In the genomic region with DNA sequence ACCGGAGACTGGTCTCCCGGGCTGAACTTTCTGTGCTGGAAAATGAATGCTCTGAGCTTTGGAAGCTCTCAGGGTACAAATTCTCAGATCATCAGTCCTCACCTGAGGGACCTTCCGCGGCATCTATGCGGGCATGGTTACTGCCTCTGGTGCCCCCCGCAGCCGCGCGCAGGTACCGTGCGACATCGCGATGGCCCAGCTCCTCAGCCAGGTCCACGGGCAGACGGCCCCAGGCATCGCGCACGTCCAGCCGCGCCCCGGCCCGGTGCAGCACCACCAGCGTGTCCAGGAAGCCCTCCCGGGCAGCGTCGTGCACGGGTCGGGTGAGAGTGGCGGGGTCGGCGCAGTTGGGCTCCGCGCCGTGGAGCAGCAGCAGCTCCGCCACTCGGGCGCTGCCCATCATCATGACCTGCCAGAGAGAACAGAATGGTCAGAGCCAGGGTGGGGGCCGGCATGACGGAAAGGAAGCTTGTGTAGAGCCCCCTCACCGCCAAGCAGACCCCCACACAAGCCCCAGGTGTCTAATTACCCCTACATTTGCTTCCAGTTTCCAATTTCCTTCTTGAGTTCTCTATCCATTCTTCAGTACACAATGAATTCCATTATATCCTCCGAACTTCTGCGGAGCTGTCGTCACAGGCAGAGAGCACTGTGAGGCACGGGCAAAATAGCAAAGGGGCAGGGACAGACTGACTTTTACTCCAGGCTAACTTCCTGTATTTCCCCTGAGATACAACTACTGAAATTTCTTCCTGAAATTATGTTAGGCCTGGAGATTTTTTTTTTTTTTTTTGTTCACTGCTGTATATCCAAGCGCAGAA, we compare ENCODE assay signal across 19 cellular contexts. TPM values are rescaled to one million over a fixed set of nuclear protein-coding genes. Genes with fewer than 3 reads are reported as not detected.
DNase-seq lines count a peak whose midpoint lies in the region; ATAC-seq, FAIRE-seq and TF ChIP-seq lines count a peak whose summit lies in the region.
"Had no signal": no experiment of that assay in that cellular context is flagged by ENCODE, and none has a peak within 500 bp of the region (broad histone marks: within the 10 kb centered on the region; RNA-seq: fewer than 3 reads in every experiment).

No MANE protein-coding gene starts in this region.

- no peak overlapping the region for H2BK5ac ChIP-seq in H1 (ENCODE audit: low read depth, low read length)

- no peak overlapping the region for H3K4ac ChIP-seq in H1 (replicated peaks; ENCODE audit: insufficient read length, low read depth, low read length)

- intact Hi-C loops in natural killer cell (cut with micrococcal nuclease), result loop anchor here (10.0 kb wide), 1 partner anchor 86 kb away; no protein-coding TSS in a partner anchor

- no peak overlapping the region for H2AFZ ChIP-seq in H1 (ENCODE audit: low read length)
- H2AFZ ChIP-seq in neural cell (ENCODE audit: low read depth, low read length), result no peak overlapping the region

- H3K9me3 ChIP-seq in H1 (ENCODE audit: insufficient read depth in 2 of 2, low read depth in 1 of 2, low read length in 1 of 2) (0 out of 4 replicates have a peak, but pooled peaks cover 0 to 3% of the 10 kb centered on the region in 2 experiments), neural cell (ENCODE audit: low read length) (peaks cover 7% of the 10 kb centered on the region)

- peaks cover 8% of the 10 kb centered on the region; the same call in 1 of the 2 replicates for H3K23me2 ChIP-seq in H1 (ENCODE audit: low read depth, low read length)

- DNase-seq in GM12891 (ENCODE audit: insufficient read length, low spot score), result no peak
- peak in 1 of 2 experiments; percentile 64 for DNase-seq in H1 (ENCODE audit: low read depth in 1 of 2, low spot score in 2 of 2)
- no peak for DNase-seq in stimulated activated CD4-positive, alpha-beta T cell treated with anti-CD3 and anti-CD28 coated beads, Interleukin-1b, Interleukin-23, amount 100 ng/mL, for 48 hours
- no peak for DNase-seq in middle frontal gyrus (ENCODE audit: extremely low spot score, low spot score)
- DNase-seq in natural killer cell, result no peak
- DNase-seq: activated CD4-positive, CD25-positive, alpha-beta regulatory T cell; effector CD8-positive, alpha-beta T cell; NCI-H1417 treated with DMSO at 0.1 percent for 48 hours; OCI-M1 had no signal

- H2BK120ac ChIP-seq in H1 (replicated peaks; ENCODE audit: low read depth, low read length), result no peak overlapping the region

- no peaks in the 10 kb centered on the region for H3K36me3 Mint-ChIP-seq in natural killer cell

- H3K27me3 ChIP-seq in H1 (replicated peaks in 1 of 4; ENCODE audit: control insufficient read depth in 3 of 4, extremely low read depth in 1 of 4, insufficient read depth in 3 of 4, low read length in 3 of 4), result peaks cover 76 to 98% (median 89%) of the 10 kb centered on the region in 4 experiments
- peaks cover 100% of the 10 kb centered on the region for H3K27me3 ChIP-seq in neural cell (ENCODE audit: insufficient read depth, low read depth, low read length)

- no peak overlapping the region for H3K14ac ChIP-seq in H1 (ENCODE audit: insufficient read length)

- H3K4me3 ChIP-seq in H1 (ENCODE audit: extremely low read depth in 1 of 4, insufficient read depth in 2 of 4, low read depth in 3 of 4, low read length in 4 of 4), result peak overlapping the region in 3 of 4 experiments; percentile 14 to 34 (median 26); a peak in 4 of 8 replicates
- no peak overlapping the region for H3K4me3 ChIP-seq in neural cell (ENCODE audit: low read length)
- H3K4me3 ChIP-seq: BLaER1, GM12878, K562 had no signal

- no peaks in the 10 kb centered on the region for H3K9me2 ChIP-seq in neural cell (ENCODE audit: insufficient read depth, low read length)

- H3K9ac ChIP-seq in H1 (replicated peaks in 1 of 4; ENCODE audit: extremely low read depth in 1 of 4, low read depth in 3 of 4, low read length in 3 of 4) (no peak overlapping the region), neural cell (ENCODE audit: low read length) (no peak overlapping the region)
- H3K9ac ChIP-seq: BLaER1 had no signal

- H2AK5ac ChIP-seq in H1 (ENCODE audit: low read depth, low read length), result no peak overlapping the region

- H2BK20ac ChIP-seq in H1 (ENCODE audit: low read length), result no peak overlapping the region

- no peak overlapping the region for H3K23ac ChIP-seq in H1 (ENCODE audit: insufficient read length)

- TF ChIP-seq RAD21 in H1 (IDR thresholded peaks at IDR 0.05 in 1 of 2, conservative IDR thresholded peaks at IDR 0.05 in 1 of 2; ENCODE audit: low read depth in 2 of 2, low read length in 2 of 2), result no peak
- no peak for TF ChIP-seq RAD21 in neural cell (conservative IDR thresholded peaks at IDR 0.05)

- peak; percentile 9 for FAIRE-seq in GM12891 (lab: Jason Lieb, UNC)
- no peak for FAIRE-seq in H1 (lab: Jason Lieb, UNC)
- FAIRE-seq: bronchial epithelial cell, frontal cortex, GM12878, K562, keratinocyte had no signal

- no peak overlapping the region for H4K5ac ChIP-seq in H1 (ENCODE audit: insufficient read length, low read depth, low read length)

- no peak for TF ChIP-seq POLR2A in GM12891 (IDR thresholded peaks at IDR 0.05; ENCODE audit: low read depth, low read length)
- no peak for TF ChIP-seq POLR2A in H1 (IDR thresholded peaks at IDR 0.05; ENCODE audit: control extremely low read depth in 1 of 2, low read depth in 2 of 2, low read length in 2 of 2)

- H2BK12ac ChIP-seq in H1 (ENCODE audit: low read depth, low read length), result no peak overlapping the region; the same call in 1 of the 2 replicates

- no peak overlapping the region for H3K56ac ChIP-seq in H1 (replicated peaks; ENCODE audit: insufficient read length, low read depth, low read length)

- H3K27ac ChIP-seq in H1 (ENCODE audit: low read depth, low read length) (no peak overlapping the region), neural cell (ENCODE audit: low read length) (no peak overlapping the region)
- H3K27ac ChIP-seq: BLaER1 had no signal

- CTCF ChIA-PET in H1 (lab: Charles Lee; ENCODE audit: partially characterized antibody), result interaction anchor here (0.6 to 7.4 kb wide), 12 partner anchors 12 to 1858 kb away, joined by 3 to 57 read pairs (median 4); a partner anchor contains a TSS

- H3K18ac ChIP-seq in H1 (ENCODE audit: extremely low read depth, low read length), result no peak overlapping the region

- H3F3A ChIP-seq in neural cell (ENCODE audit: insufficient read depth, low read length, poor library complexity, severe bottlenecking), result no peaks in the 10 kb centered on the region

- no peak for TF ChIP-seq EP300 in H1 (IDR thresholded peaks at IDR 0.05; ENCODE audit: borderline replicate concordance in 1 of 2, low read depth in 2 of 2, low read length in 2 of 2)
- no peak for TF ChIP-seq EP300 in neural cell (conservative IDR thresholded peaks at IDR 0.05; ENCODE audit: poor library complexity, severe bottlenecking)

- 3% methylated on average over 45 of the region's 45 CpGs; no CpG with 5 or more reads in 1 of the 2 experiments for WGBS in H1 (ENCODE audit: extremely low coverage in 1 of 2, insufficient coverage in 1 of 2, insufficient read length in 1 of 2, insufficient replicate concordance in 2 of 2, low coverage in 1 of 2, low lambda C conversion rate in 2 of 2, missing lambda C conversion rate in 1 of 2), 2 experiments

- H3K4me2 ChIP-seq in H1 (ENCODE audit: insufficient read depth in 1 of 2, low read depth in 2 of 2, low read length in 2 of 2) (peak overlapping the region; percentile 53 to 61), neural cell (ENCODE audit: low read length) (no peak overlapping the region)
- H3K4me2 ChIP-seq: BLaER1 had no signal

- no peaks in the 10 kb centered on the region for H3K79me2 ChIP-seq in H1 (ENCODE audit: control insufficient read depth in 1 of 2, insufficient read depth in 2 of 2, low read length in 2 of 2)
- no peaks in the 10 kb centered on the region for H3K79me2 ChIP-seq in neural cell (replicated peaks; ENCODE audit: insufficient read depth, low read length)

- H3K4me1 Mint-ChIP-seq in natural killer cell, result peaks cover 31 to 43% of the 10 kb centered on the region in 2 donors

- peaks cover 0 to 8% (median 0%) of the 10 kb centered on the region in 4 experiments; a peak in 2 of 8 replicates for H3K36me3 ChIP-seq in H1 (ENCODE audit: control insufficient read depth in 2 of 4, insufficient read depth in 4 of 4, low read length in 3 of 4)
- H3K36me3 ChIP-seq in neural cell (ENCODE audit: insufficient read depth, low read length), result no peaks in the 10 kb centered on the region

- no peak overlapping the region; the same call in 1 of the 2 replicates for H4K8ac ChIP-seq in H1 (ENCODE audit: extremely low read depth, insufficient read depth, low read length)

- no peak overlapping the region for H4K91ac ChIP-seq in H1 (replicated peaks; ENCODE audit: insufficient read length, low read length)

- H3K4me1 ChIP-seq in H1 (replicated peaks in 1 of 4; ENCODE audit: control insufficient read depth in 3 of 4, insufficient read depth in 4 of 4, low read length in 3 of 4), result peaks cover 11 to 22% (median 12%) of the 10 kb centered on the region in 4 experiments

- POLR2A ChIA-PET in H1 (lab: Charles Lee; ENCODE audit: partially characterized antibody), result interaction anchor here (0.6 to 1.3 kb wide), 4 partner anchors 12 to 168 kb away, joined by 3 to 5 read pairs (median 3); no protein-coding TSS in a partner anchor

- no peak for ATAC-seq in natural killer cell
- ATAC-seq: GM12878, K562 had no signal

- no peaks in the 10 kb centered on the region for H3K79me1 ChIP-seq in H1 (ENCODE audit: low read depth, low read length)

- peaks cover 0 to 8% of the 10 kb centered on the region in 2 donors for H3K9me3 Mint-ChIP-seq in natural killer cell

- peaks cover 15 to 33% of the 10 kb centered on the region in 2 experiments for H4K20me1 ChIP-seq in H1 (replicated peaks in 1 of 2; ENCODE audit: control insufficient read depth in 1 of 2, insufficient read depth in 2 of 2, low read length in 2 of 2)
- no peaks in the 10 kb centered on the region for H4K20me1 ChIP-seq in neural cell (ENCODE audit: insufficient read depth)

- H2BK15ac ChIP-seq in H1 (ENCODE audit: low read length), result no peak overlapping the region

- no peak for TF ChIP-seq CTCF in H1 (IDR thresholded peaks at IDR 0.05; ENCODE audit: control extremely low read depth in 1 of 3, insufficient read depth in 1 of 3, low read depth in 1 of 3, low read length in 3 of 3)
- no peak for TF ChIP-seq CTCF in neural cell (IDR thresholded peaks at IDR 0.05; ENCODE audit: poor library complexity, severe bottlenecking)
- no peak for TF ChIP-seq CTCF in natural killer cell (IDR thresholded peaks at IDR 0.05)

- peaks cover 84 to 95% of the 10 kb centered on the region in 2 donors for H3K27me3 Mint-ChIP-seq in natural killer cell (ENCODE audit: low read depth in 2 of 2)

- no peak overlapping the region for H3K4me3 Mint-ChIP-seq in natural killer cell

- no peak overlapping the region for H3K27ac Mint-ChIP-seq in natural killer cell

RNA-seq across cellular contexts. Expression of a gene that starts 23.2 kb away (rescaled TPM):
- polyA plus RNA-seq in GM12891 (2012; ENCODE audit: low read depth, missing spikeins), result 5.8 TPM
- 810 TPM for polyA plus RNA-seq in PFSK-1 (2012; ENCODE audit: insufficient read length, low read depth)
- total RNA-seq in H1 (2021; fragmentation: NEBNext Ultra II Directional; extraction: Animal tissue kit (Norgen Biotek cat#: 25700)), result 0.69 and 0.73 TPM in 2 replicates
- polyA plus RNA-seq in H1 (2011; rRNA removed) (0.51 and 0.91 TPM in 2 replicates), neural cell (not detected in 2 replicates)
- 0.52 TPM for polyA plus RNA-seq in H1 (2011; cell fraction: cytosol; rRNA removed)
- 0.50 TPM for polyA plus RNA-seq in H1 (2011; cell fraction: nucleus; rRNA removed)
- 0.21 to 0.46 TPM (median 0.37 TPM) in 3 of 4 replicates, not detected in the other for polyA plus RNA-seq in H1 (2012, experiment 1 of 2)
- polyA plus RNA-seq in H1 (2012, experiment 2 of 2), result 0.56 TPM
- polyA plus RNA-seq in H1 (2013, experiment 1 of 2), result 0.85 TPM
- 0.77 TPM for polyA plus RNA-seq in H1 (2013, experiment 2 of 2)
- polyA minus RNA-seq in H1 (2011; rRNA and poly(A)+ RNA removed), result not detected in 2 replicates
- polyA minus RNA-seq in H1 (2011; cell fraction: cytosol; rRNA and poly(A)+ RNA removed), result 1.1 TPM
- polyA minus RNA-seq in H1 (2011; cell fraction: nucleus; rRNA and poly(A)+ RNA removed), result 3.7 TPM
- polyA minus RNA-seq in neural cell, result not detected in 2 replicates
- 1 to 10 TPM; 3.5 to 7.7 (median 3.8) TPM for total RNA-seq in natural killer cell
- total RNA-seq: Daoy, K562, NCI-H460 had no signal
- polyA plus RNA-seq: K562 had no signal

RNA-seq across cellular contexts. Expression of a gene that starts 23.6 kb away (rescaled TPM):
- polyA plus RNA-seq in GM12891 (2012; ENCODE audit: low read depth, missing spikeins), result 0.14 TPM
- polyA plus RNA-seq in PFSK-1 (2012; ENCODE audit: insufficient read length, low read depth), result 1.0 TPM
- not detected in 2 replicates for total RNA-seq in H1 (2021; fragmentation: NEBNext Ultra II Directional; extraction: Animal tissue kit (Norgen Biotek cat#: 25700))
- polyA plus RNA-seq in H1 (2011; rRNA removed), result not detected in 2 replicates
- polyA plus RNA-seq in H1 (2011; cell fraction: cytosol; rRNA removed), result not detected
- polyA plus RNA-seq in H1 (2011; cell fraction: nucleus; rRNA removed), result not detected
- not detected in 4 replicates for polyA plus RNA-seq in H1 (2012, experiment 1 of 2)
- polyA plus RNA-seq in H1 (2012, experiment 2 of 2), result not detected
- not detected for polyA plus RNA-seq in H1 (2013, experiment 1 of 2)
- not detected for polyA plus RNA-seq in H1 (2013, experiment 2 of 2)
- not detected in 2 replicates for polyA minus RNA-seq in H1 (2011; rRNA and poly(A)+ RNA removed)
- polyA minus RNA-seq in H1 (2011; cell fraction: cytosol; rRNA and poly(A)+ RNA removed), result not detected
- polyA minus RNA-seq in H1 (2011; cell fraction: nucleus; rRNA and poly(A)+ RNA removed), result not detected
- not detected in 2 replicates for polyA plus RNA-seq in neural cell
- polyA minus RNA-seq in neural cell, result not detected in 2 replicates
- 1 to 10 TPM; 2.6 to 4.3 (median 3.1) TPM for total RNA-seq in natural killer cell
- total RNA-seq: Daoy, K562, NCI-H460 had no signal
- polyA plus RNA-seq: K562 had no signal

RNA-seq across cellular contexts. Expression of a gene that starts 38.1 kb away (rescaled TPM):
- polyA plus RNA-seq in GM12891 (2012; ENCODE audit: low read depth, missing spikeins), result not detected
- 53.0 TPM for polyA plus RNA-seq in PFSK-1 (2012; ENCODE audit: insufficient read length, low read depth)
- total RNA-seq in H1 (2021; fragmentation: NEBNext Ultra II Directional; extraction: Animal tissue kit (Norgen Biotek cat#: 25700)), result 0.31 and 0.88 TPM in 2 replicates
- polyA plus RNA-seq in H1 (2011; rRNA removed) (0.11 and 0.20 TPM in 2 replicates), neural cell (0.15 TPM in 1 of 2 replicates, not detected in the other)
- 0.06 TPM for polyA plus RNA-seq in H1 (2011; cell fraction: cytosol; rRNA removed)
- polyA plus RNA-seq in H1 (2011; cell fraction: nucleus; rRNA removed), result 0.07 TPM
- polyA plus RNA-seq in H1 (2012, experiment 1 of 2), result 0.10 to 0.80 TPM (median 0.17 TPM) in 4 replicates
- polyA plus RNA-seq in H1 (2012, experiment 2 of 2), result not detected
- 0.10 TPM for polyA plus RNA-seq in H1 (2013, experiment 1 of 2)
- polyA plus RNA-seq in H1 (2013, experiment 2 of 2), result 0.15 TPM
- not detected in 2 replicates for polyA minus RNA-seq in H1 (2011; rRNA and poly(A)+ RNA removed)
- not detected for polyA minus RNA-seq in H1 (2011; cell fraction: cytosol; rRNA and poly(A)+ RNA removed)
- 2.1 TPM for polyA minus RNA-seq in H1 (2011; cell fraction: nucleus; rRNA and poly(A)+ RNA removed)
- 0.24 and 0.35 TPM in 2 replicates for polyA minus RNA-seq in neural cell
- total RNA-seq in natural killer cell, result under 1 TPM in 2 of 3 donors, not detected in 1; 0.16 to 0.30 TPM
- total RNA-seq: Daoy, K562, NCI-H460 had no signal
- polyA plus RNA-seq: K562 had no signal
